In genomic region chr6:148602136-148602535, GRCh38 we compare ENCODE assay signal across 28 cellular contexts.
"Had no signal": no experiment of that assay in that cellular context is flagged by ENCODE, and none has a peak within 500 bp of the region (broad histone marks: within the 10 kb centered on the region; RNA-seq: fewer than 3 reads in every experiment).

No MANE protein-coding gene starts in this region.

- H3K4me3 ChIP-seq: coronary artery, dorsolateral prefrontal cortex, esophagus muscularis mucosa, gastroesophageal sphincter, heart left ventricle, hepatocyte, left lung, lower lobe of right lung, mucosa of descending colon had no signal

- H3K79me2 ChIP-seq: hepatocyte had no signal

- H3K36me3 Mint-ChIP-seq: immature natural killer cell, mesothelial cell of epicardium had no signal

- FAIRE-seq: colon, endometrium, endothelial cell of umbilical vein, frontal cortex, kidney had no signal

- H3K9me3 ChIP-seq: esophagus muscularis mucosa, gastroesophageal sphincter, heart left ventricle, left lung, lower lobe of right lung, mucosa of descending colon had no signal

- H3K4me1 Mint-ChIP-seq: immature natural killer cell; mesothelial cell of epicardium; naive thymus-derived CD8-positive, alpha-beta T cell had no signal

- H3K4me2 ChIP-seq: hepatocyte had no signal

- H3K4me3 Mint-ChIP-seq: immature natural killer cell; mesothelial cell of epicardium; naive B cell; naive thymus-derived CD8-positive, alpha-beta T cell had no signal

- H3K27me3 ChIP-seq: esophagus muscularis mucosa, gastroesophageal sphincter, heart left ventricle, hepatocyte, left lung had no signal

- H3K36me3 ChIP-seq: esophagus muscularis mucosa, gastroesophageal sphincter, heart left ventricle, left lung, lower lobe of right lung had no signal

- H2AFZ ChIP-seq: hepatocyte had no signal

- H3K27ac ChIP-seq: coronary artery, dorsolateral prefrontal cortex, esophagus muscularis mucosa, foreskin keratinocyte, gastroesophageal sphincter, heart left ventricle, hepatocyte, left lung, lower lobe of right lung had no signal

- H3K4me1 ChIP-seq: foreskin keratinocyte, left lung, lower lobe of right lung had no signal

- DNase-seq: dermis blood vessel endothelial cell; dorsolateral prefrontal cortex; effector CD4-positive, alpha-beta T cell; effector memory CD4-positive, alpha-beta T cell; foreskin keratinocyte; heart left ventricle; hypothalamus; immature natural killer cell; islet precursor cell; kidney; kidney glomerular epithelial cell; left cardiac atrium; left lung; left ventricle myocardium superior; lower lobe of right lung; mesenchymal stem cell; mucosa of descending colon; naive B cell; naive thymus-derived CD8-positive, alpha-beta T cell had no signal

- H3K27me3 Mint-ChIP-seq: naive B cell had no signal

- H3K27ac Mint-ChIP-seq: immature natural killer cell; mesothelial cell of epicardium; naive thymus-derived CD8-positive, alpha-beta T cell had no signal

- ATAC-seq: foreskin keratinocyte; gastroesophageal sphincter; heart left ventricle; left cardiac atrium; left lung; left ventricle myocardium superior; lower lobe of right lung; mucosa of descending colon; naive thymus-derived CD8-positive, alpha-beta T cell had no signal
